In genomic region chr1:96144636-96145035, GRCh38 we compare ENCODE assay signal across 21 cellular contexts.
A peak's percentile ranks its signal among the peaks of the same experiment; 100 is the strongest.
DNase-seq lines count a peak whose midpoint lies in the region; ATAC-seq and TF ChIP-seq lines count a peak whose summit lies in the region.
"Had no signal": no experiment of that assay in that cellular context is flagged by ENCODE, and none has a peak within 500 bp of the region (broad histone marks: within the 10 kb centered on the region; RNA-seq: fewer than 3 reads in every experiment).

No MANE protein-coding gene starts in this region.

- intact Hi-C loops in CD4-positive, alpha-beta T cell (cut with DNase I, micrococcal nuclease) = no loop called here
- intact Hi-C loops in uterus (cut with DNase I; ENCODE audit: low total_unique reads) = no loop called here

- no peak overlapping the region for H3K27ac Mint-ChIP-seq in CD4-positive, alpha-beta T cell
- H3K27ac Mint-ChIP-seq: B cell; CD4-positive, alpha-beta memory T cell; CD8-positive, alpha-beta memory T cell had no signal

- H3K27me3 Mint-ChIP-seq in CD4-positive, alpha-beta T cell = no peaks in the 10 kb centered on the region
- H3K27me3 Mint-ChIP-seq: B cell; CD4-positive, alpha-beta memory T cell; CD8-positive, alpha-beta memory T cell had no signal

- TF ChIP-seq POLR2A in uterus (IDR thresholded peaks at IDR 0.05) = no peak

- H3K79me2 ChIP-seq in trophoblast cell (ENCODE audit: control insufficient read depth, insufficient read depth, low read length, poor library complexity) = no peaks in the 10 kb centered on the region

- no peak for TF ChIP-seq CTCF in CD4-positive, alpha-beta T cell (IDR thresholded peaks at IDR 0.05)
- TF ChIP-seq CTCF in uterus (IDR thresholded peaks at IDR 0.05) = no peak

- peak; percentile 36 for DNase-seq in ELF-1 (ENCODE audit: low read depth, low spot score)
- DNase-seq in M059J (ENCODE audit: low read depth) = peak; percentile 2
- peak; percentile 61 for DNase-seq in islet precursor cell
- peak; percentile 90 to 98 for DNase-seq in trophoblast cell
- no peak for DNase-seq in CD4-positive, alpha-beta T cell
- no peak for DNase-seq in activated gamma-delta T cell (lab: John Stamatoyannopoulos, UW)
- no peak for DNase-seq in uterus
- DNase-seq: 8988T; AML-193; CD4-positive, alpha-beta memory T cell; CD8-positive, alpha-beta memory T cell; COR-L47; DMS 273 treated with DMSO at 0.1 percent for 48 hours; DMS153; DMS79 treated with DMSO at 0.1 percent for 48 hours; GDM1 had no signal

- WGBS in trophoblast cell (ENCODE audit: extremely low coverage, insufficient coverage, insufficient read length) = no CpG with 5 or more reads among the region's 3 CpGs

- no peak overlapping the region for H2AK5ac ChIP-seq in trophoblast cell (ENCODE audit: low read length)

- no peak overlapping the region for H3K18ac ChIP-seq in trophoblast cell (ENCODE audit: low read length)

- H2BK5ac ChIP-seq in trophoblast cell (ENCODE audit: low read depth, low read length, poor library complexity) = no peak overlapping the region

- H3K27ac ChIP-seq in trophoblast cell (ENCODE audit: low read depth, low read length) (no peak overlapping the region), uterus (no peak overlapping the region)
- H3K27ac ChIP-seq in CD4-positive, alpha-beta T cell (ENCODE audit: low read depth, low read length) = no peak overlapping the region
- H3K27ac ChIP-seq: BLaER1 treated with 17β-estradiol and CSF1 and Interleukin-3, amounts not matched to agents 10 nM and 100 nM; C4-2B had no signal

- H4K91ac ChIP-seq in trophoblast cell (ENCODE audit: low read depth, low read length) = no peak overlapping the region

- no peak overlapping the region for H3K4me2 ChIP-seq in trophoblast cell (ENCODE audit: low read length)
- H3K4me2 ChIP-seq: BLaER1 treated with 17β-estradiol and CSF1 and Interleukin-3, amounts not matched to agents 10 nM and 100 nM had no signal

- ATAC-seq in CD4-positive, alpha-beta T cell (ENCODE audit: poor library complexity) = no peak
- no peak for ATAC-seq in HG02678 (IDR thresholded peaks at IDR 0.05; ENCODE audit: unreplicated experiment)
- ATAC-seq: GM12878 had no signal

- no peaks in the 10 kb centered on the region for H3K79me1 ChIP-seq in trophoblast cell (ENCODE audit: low read length)

- H3K23ac ChIP-seq in trophoblast cell (ENCODE audit: low read length) = no peak overlapping the region

- no peak overlapping the region for H4K8ac ChIP-seq in trophoblast cell (ENCODE audit: low read depth, low read length)

- H3K4me1 Mint-ChIP-seq in CD4-positive, alpha-beta T cell (ENCODE audit: low read depth) = no peaks in the 10 kb centered on the region
- H3K4me1 Mint-ChIP-seq: B cell; CD4-positive, alpha-beta memory T cell; CD8-positive, alpha-beta memory T cell had no signal

- H2BK120ac ChIP-seq in trophoblast cell (ENCODE audit: insufficient read depth, low read length, poor library complexity) = no peak overlapping the region

- no peak overlapping the region for H3K14ac ChIP-seq in trophoblast cell (ENCODE audit: low read length)

- H3K4me3 ChIP-seq in trophoblast cell (ENCODE audit: low read depth, low read length) = no peak overlapping the region
- no peak overlapping the region for H3K4me3 ChIP-seq in uterus
- H3K4me3 ChIP-seq: BLaER1 treated with 17β-estradiol and CSF1 and Interleukin-3, amounts not matched to agents 10 nM and 100 nM; GM12878 had no signal

- H4K12ac ChIP-seq in trophoblast cell (ENCODE audit: low read depth, low read length) = no peak overlapping the region

- CTCF ChIA-PET in CD4-positive, alpha-beta T cell (lab: Charles Lee) = no interaction called here

- H3K36me3 ChIP-seq in trophoblast cell (ENCODE audit: control insufficient read depth in 1 of 2, insufficient read depth in 2 of 2, low read length in 2 of 2) = no peaks in the 10 kb centered on the region
- no peaks in the 10 kb centered on the region for H3K36me3 ChIP-seq in uterus
- H3K36me3 ChIP-seq: BLaER1 treated with 17β-estradiol and CSF1 and Interleukin-3, amounts not matched to agents 10 nM and 100 nM had no signal

- POLR2A ChIA-PET in CD4-positive, alpha-beta T cell (lab: Charles Lee) = no interaction called here

- no peak overlapping the region for H3K9ac ChIP-seq in trophoblast cell (ENCODE audit: low read length)
- H3K9ac ChIP-seq: BLaER1 treated with 17β-estradiol and CSF1 and Interleukin-3, amounts not matched to agents 10 nM and 100 nM had no signal

- H3K4me1 ChIP-seq in trophoblast cell (ENCODE audit: control insufficient read depth in 1 of 2, insufficient read depth in 2 of 2, low read length in 2 of 2) = no peaks in the 10 kb centered on the region
- H3K4me1 ChIP-seq in uterus = no peaks in the 10 kb centered on the region
- H3K4me1 ChIP-seq: BLaER1 treated with 17β-estradiol and CSF1 and Interleukin-3, amounts not matched to agents 10 nM and 100 nM had no signal

- H3K9me3 Mint-ChIP-seq in CD4-positive, alpha-beta T cell = peaks cover 5% of the 10 kb centered on the region

- no peaks in the 10 kb centered on the region for H3K27me3 ChIP-seq in trophoblast cell (ENCODE audit: insufficient read depth, low read length)
- no peaks in the 10 kb centered on the region for H3K27me3 ChIP-seq in CD4-positive, alpha-beta T cell (ENCODE audit: control insufficient read depth, insufficient read depth, low read length)
- H3K27me3 ChIP-seq in uterus = no peaks in the 10 kb centered on the region
- H3K27me3 ChIP-seq: BLaER1 treated with 17β-estradiol and CSF1 and Interleukin-3, amounts not matched to agents 10 nM and 100 nM had no signal

- H3K4me3 Mint-ChIP-seq in CD4-positive, alpha-beta T cell = no peak overlapping the region
- H3K4me3 Mint-ChIP-seq: B cell; CD4-positive, alpha-beta memory T cell; CD8-positive, alpha-beta memory T cell had no signal

- H3K36me3 Mint-ChIP-seq in CD4-positive, alpha-beta T cell (ENCODE audit: low read depth) = no peaks in the 10 kb centered on the region
- H3K36me3 Mint-ChIP-seq: CD4-positive, alpha-beta memory T cell; CD8-positive, alpha-beta memory T cell had no signal

- H3K9me3 ChIP-seq in trophoblast cell (ENCODE audit: insufficient read depth, low read depth, low read length) (no peaks in the 10 kb centered on the region), uterus (no peaks in the 10 kb centered on the region)
- H3K9me3 ChIP-seq in CD4-positive, alpha-beta T cell (ENCODE audit: control insufficient read depth, low read length) = no peaks in the 10 kb centered on the region

- no peak overlapping the region for H2BK12ac ChIP-seq in trophoblast cell (ENCODE audit: low read length)

- H3K4ac ChIP-seq in trophoblast cell (ENCODE audit: low read depth, low read length) = no peak overlapping the region

- H2AFZ ChIP-seq in trophoblast cell (ENCODE audit: insufficient read depth, low read length, poor library complexity) = no peak overlapping the region

Comparison
In these comparisons a context has a peak if more than half of its experiments do, and no peak if none do; other contexts are left out.
1. DNase-seq: peak in ELF-1 (single experiment), M059J (single experiment), islet precursor cell (single experiment) and trophoblast cell (2 of 2); none in CD4-positive, alpha-beta T cell (0 of 10), activated gamma-delta T cell (single experiment) and uterus (0 of 2).